Comparison of ENCODE assay signal across 15 cellular contexts in genomic region chr2:1607236-1607920, GRCh38.
"Had no signal": no experiment of that assay in that cellular context is flagged by ENCODE, and none has a peak within 500 bp of the region (broad histone marks: within the 10 kb centered on the region; RNA-seq: fewer than 3 reads in every experiment).

No MANE protein-coding gene starts in this region.

- H3K9ac ChIP-seq: neural progenitor cell had no signal

- H3K4me1 Mint-ChIP-seq: activated CD4-positive, alpha-beta T cell treated with anti-CD3 and anti-CD28 coated beads, Interleukin-2, amount 10 ng/mL, durations not matched to agents 7 days and 5 days; activated naive CD8-positive, alpha-beta T cell treated with anti-CD3 and anti-CD28 coated beads, Interleukin-2, amount 50 U/mL, for 24 hours had no signal

- H3K4me3 Mint-ChIP-seq: activated CD4-positive, alpha-beta T cell treated with anti-CD3 and anti-CD28 coated beads, Interleukin-2, amount 10 ng/mL, durations not matched to agents 7 days and 5 days; activated naive CD4-positive, alpha-beta T cell treated with anti-CD3 and anti-CD28 coated beads for 36 hours; activated naive CD8-positive, alpha-beta T cell treated with anti-CD3 and anti-CD28 coated beads, Interleukin-2, amount 50 U/mL, for 24 hours; endodermal cell; neural progenitor cell; T-helper 2 cell treated with Interferon-gamma antibody and Interleukin-4, amounts not matched to agents 5 μg/mL and 100 μg/mL, for 36 hours had no signal

- FAIRE-seq: pancreas had no signal

- H3K4me3 ChIP-seq: breast epithelium, dorsolateral prefrontal cortex, neural progenitor cell, pancreas, tibial nerve had no signal

- H3K9me3 ChIP-seq: breast epithelium, pancreas, tibial nerve had no signal

- H3K27me3 Mint-ChIP-seq: activated CD4-positive, alpha-beta T cell treated with anti-CD3 and anti-CD28 coated beads, Interleukin-2, amount 10 ng/mL, durations not matched to agents 7 days and 5 days had no signal

- H3K4me1 ChIP-seq: breast epithelium, pancreas had no signal

- ATAC-seq: activated naive CD8-positive, alpha-beta T cell treated with anti-CD3 and anti-CD28 coated beads, Interleukin-2, amount 50 U/mL, for 24 hours had no signal

- H2AFZ ChIP-seq: neural progenitor cell had no signal

- H3K27ac ChIP-seq: breast epithelium, dorsolateral prefrontal cortex, neural progenitor cell, pancreas, tibial nerve had no signal

- DNase-seq: activated CD4-positive, alpha-beta T cell treated with anti-CD3 and anti-CD28 coated beads, Interleukin-2, amount 10 ng/mL, durations not matched to agents 7 days and 5 days; activated naive CD4-positive, alpha-beta T cell treated with anti-CD3 and anti-CD28 coated beads for 36 hours; activated naive CD8-positive, alpha-beta T cell treated with anti-CD3 and anti-CD28 coated beads, Interleukin-2, amount 50 U/mL, for 24 hours; dorsolateral prefrontal cortex; erythroblast; pancreas; stimulated activated CD4-positive, alpha-beta T cell treated with anti-CD3 and anti-CD28 coated beads, Interleukin-15, amount 100 ng/mL, for 24 hours; stimulated activated CD4-positive, alpha-beta T cell treated with anti-CD3 and anti-CD28 coated beads, Interleukin-4, amount 100 ng/mL, for 1 hour; stimulated activated naive CD4-positive, alpha-beta T cell treated with Interleukin-2 at 50 U/mL for 16 hours; substantia nigra had no signal

- H3K4me2 ChIP-seq: neural progenitor cell had no signal

- H3K27ac Mint-ChIP-seq: activated CD4-positive, alpha-beta T cell treated with anti-CD3 and anti-CD28 coated beads, Interleukin-2, amount 10 ng/mL, durations not matched to agents 7 days and 5 days; activated naive CD4-positive, alpha-beta T cell treated with anti-CD3 and anti-CD28 coated beads for 36 hours; activated naive CD8-positive, alpha-beta T cell treated with anti-CD3 and anti-CD28 coated beads, Interleukin-2, amount 50 U/mL, for 24 hours; neural progenitor cell; T-helper 2 cell treated with Interferon-gamma antibody and Interleukin-4, amounts not matched to agents 5 μg/mL and 100 μg/mL, for 36 hours had no signal

- H3K27me3 ChIP-seq: breast epithelium, neural progenitor cell, pancreas, tibial nerve had no signal

- H3K9me3 Mint-ChIP-seq: activated CD4-positive, alpha-beta T cell treated with anti-CD3 and anti-CD28 coated beads, Interleukin-2, amount 10 ng/mL, durations not matched to agents 7 days and 5 days; activated naive CD4-positive, alpha-beta T cell treated with anti-CD3 and anti-CD28 coated beads for 36 hours; activated naive CD8-positive, alpha-beta T cell treated with anti-CD3 and anti-CD28 coated beads, Interleukin-2, amount 50 U/mL, for 24 hours; endodermal cell; T-helper 2 cell treated with Interferon-gamma antibody and Interleukin-4, amounts not matched to agents 5 μg/mL and 100 μg/mL, for 36 hours had no signal

- H3K36me3 ChIP-seq: breast epithelium, neural progenitor cell, pancreas, tibial nerve had no signal
